11 cellular contexts compared by ENCODE assay signal in the genomic region with DNA sequence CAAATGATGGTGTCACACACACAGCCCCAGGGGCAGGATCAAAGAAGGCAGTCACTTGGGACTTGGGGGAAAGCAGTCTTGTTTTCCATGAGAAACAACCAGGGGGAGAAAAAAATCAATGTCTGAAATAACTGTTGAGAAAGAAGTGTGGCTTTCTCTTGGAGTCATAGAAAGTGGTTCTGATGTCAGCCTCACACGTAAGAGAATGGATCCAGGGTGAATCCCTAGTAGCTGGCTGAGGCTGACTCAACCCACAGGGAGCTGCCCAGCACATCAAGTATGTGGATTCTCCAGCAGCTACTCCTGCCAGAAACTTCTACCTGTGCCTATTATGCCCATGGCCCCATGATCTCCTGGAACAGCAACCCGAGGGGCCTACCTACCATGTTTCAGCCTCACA.
"Had no signal": no experiment of that assay in that cellular context is flagged by ENCODE, and none has a peak within 500 bp of the region (broad histone marks: within the 10 kb centered on the region; RNA-seq: fewer than 3 reads in every experiment).

No MANE protein-coding gene starts in this region.

- H3K4me3 ChIP-seq: SK-N-MC, upper lobe of right lung had no signal

- H3K36me3 ChIP-seq: upper lobe of right lung had no signal

- H2AFZ ChIP-seq: parathyroid adenoma had no signal

- H3K27ac ChIP-seq: parathyroid adenoma, SK-N-MC, upper lobe of right lung, VCaP had no signal

- DNase-seq: activated CD4-positive, alpha-beta memory T cell treated with anti-CD3 and anti-CD28 coated beads for 36 hours; activated gamma-delta T cell; activated T-cell treated with anti-CD3 and anti-CD28 coated beads, Interleukin-2, amount 50 U/mL, for 48 hours; aorta; retina; T-helper 1 cell; upper lobe of right lung had no signal

- H3K27me3 ChIP-seq: upper lobe of right lung had no signal

- H3K9ac ChIP-seq: parathyroid adenoma had no signal

- H3K4me1 ChIP-seq: parathyroid adenoma had no signal

- ATAC-seq: stimulated activated effector memory CD8-positive, alpha-beta T cell treated with anti-CD3 and anti-CD28 coated beads, Interleukin-12 subunit alpha, Interleukin-12 subunit beta, amount 100 ng/mL, for 72 hours; upper lobe of right lung had no signal

- H3K9me3 ChIP-seq: upper lobe of right lung had no signal
